8 cellular contexts compared by ENCODE assay signal in the genomic region with DNA sequence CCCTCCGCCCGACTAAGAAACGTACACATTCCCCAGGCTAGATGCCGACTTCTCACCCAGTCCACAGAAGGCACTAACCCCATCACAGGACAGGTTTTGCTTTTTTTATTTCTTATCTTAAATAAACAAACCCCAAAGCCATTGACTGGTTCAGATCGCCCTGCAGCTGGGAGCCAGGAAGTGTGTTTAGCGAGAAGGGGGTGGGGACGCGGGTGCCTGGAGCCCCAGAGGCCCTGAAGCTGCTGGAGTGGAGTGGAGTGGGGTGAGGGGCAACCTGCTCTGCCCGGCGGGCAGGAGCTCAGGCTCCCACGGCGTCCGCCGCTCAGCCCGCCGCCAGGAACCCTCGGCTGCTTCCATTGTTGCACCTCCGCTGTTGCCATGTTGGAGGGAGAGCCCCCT. TPM values are rescaled to one million over a fixed set of nuclear protein-coding genes. Genes with fewer than 3 reads are reported as not detected.
DNase-seq lines count a peak whose midpoint lies in the region; ATAC-seq and TF ChIP-seq lines count a peak whose summit lies in the region.

No MANE protein-coding gene starts in this region.

- CTCF ChIA-PET in BJ (lab: Yijun Ruan, JAX): interaction anchor here (0.6 to 5.7 kb wide), 24 partner anchors 9 to 586 kb away, joined by 3 to 78 read pairs (median 5); no protein-coding TSS in a partner anchor
- CTCF ChIA-PET in naive thymus-derived CD4-positive, alpha-beta T cell (lab: Charles Lee): interaction anchor here (0.6 to 17.9 kb wide), 10 partner anchors 7 to 130 kb away, joined by 3 to 434 read pairs (median 4); partner anchors contain the start of gene MDM4

- peak overlapping the region; percentile 83 to 97 (median 90) for H3K27ac Mint-ChIP-seq in naive thymus-derived CD4-positive, alpha-beta T cell

- H3K9me3 Mint-ChIP-seq in activated T-cell treated with anti-CD3 and anti-CD28 coated beads, Interleukin-2, amount 50 U/mL, for 4 hours: no peaks in the 10 kb centered on the region
- no peaks in the 10 kb centered on the region for H3K9me3 Mint-ChIP-seq in naive thymus-derived CD4-positive, alpha-beta T cell

- no peaks in the 10 kb centered on the region for H3K9me3 ChIP-seq in fibroblast of lung (ENCODE audit: control insufficient read depth, insufficient read depth, low read depth, low read length)
- no peaks in the 10 kb centered on the region for H3K9me3 ChIP-seq in naive thymus-derived CD4-positive, alpha-beta T cell (ENCODE audit: control insufficient read depth in 2 of 3, low read length in 3 of 3)
- H3K9me3 ChIP-seq in upper lobe of right lung: no peaks in the 10 kb centered on the region

- no peaks in the 10 kb centered on the region for H3K79me2 ChIP-seq in fibroblast of lung (ENCODE audit: control insufficient read depth, insufficient read depth, low read length)

- H3K27me3 ChIP-seq in BJ (ENCODE audit: control insufficient read depth, insufficient read depth, low read length) (peaks cover 2% of the 10 kb centered on the region), fibroblast of lung (ENCODE audit: control insufficient read depth, insufficient read depth, low read length) (peaks cover 41% of the 10 kb centered on the region), upper lobe of right lung (no peaks in the 10 kb centered on the region)
- H3K27me3 ChIP-seq in naive thymus-derived CD4-positive, alpha-beta T cell (ENCODE audit: control insufficient read depth in 2 of 2, insufficient read depth in 2 of 2, low read length in 2 of 2): no peaks in the 10 kb centered on the region

- H3K4me2 ChIP-seq in fibroblast of lung (ENCODE audit: extremely low read depth, insufficient read depth, low read length): peak overlapping the region; percentile 93

- intact Hi-C loops in naive thymus-derived CD4-positive, alpha-beta T cell (cut with micrococcal nuclease): loop anchor here (1.0 to 2.0 kb wide), 8 partner anchors 9 to 331 kb away; partner anchors contain the start of genes PPP1R15B (in 2 of the 2) and MDM4 (in 1 of the 2)
- intact Hi-C loops in upper lobe of right lung (cut with DNase I): loop anchor here (5.0 kb wide), 1 partner anchor 47 kb away; no protein-coding TSS in a partner anchor

- peak overlapping the region; percentile 38 for H3K27ac ChIP-seq in fibroblast of lung (ENCODE audit: insufficient read depth, low read length)
- H3K27ac ChIP-seq in naive thymus-derived CD4-positive, alpha-beta T cell (ENCODE audit: low read depth, low read length): peak overlapping the region; percentile 87
- H3K27ac ChIP-seq in upper lobe of right lung: peak overlapping the region; percentile 87

- H2AFZ ChIP-seq in fibroblast of lung (ENCODE audit: low read length): peak overlapping the region; percentile 95

- ATAC-seq in GM18909 (IDR thresholded peaks at IDR 0.05; ENCODE audit: poor library complexity, unreplicated experiment) (peak; percentile 38), HG03175 (IDR thresholded peaks at IDR 0.05; ENCODE audit: unreplicated experiment) (peak; percentile 35), upper lobe of right lung (peak; percentile 83)
- peak; percentile 36 to 51 for ATAC-seq in activated T-cell treated with anti-CD3 and anti-CD28 coated beads, Interleukin-2, amount 50 U/mL, for 4 hours
- peak; percentile 53 for ATAC-seq in naive thymus-derived CD4-positive, alpha-beta T cell

- H3K36me3 Mint-ChIP-seq in activated T-cell treated with anti-CD3 and anti-CD28 coated beads, Interleukin-2, amount 50 U/mL, for 4 hours (ENCODE audit: insufficient read depth): peaks cover 11% of the 10 kb centered on the region
- peaks cover 3 to 14% (median 10%) of the 10 kb centered on the region in 5 donors for H3K36me3 Mint-ChIP-seq in naive thymus-derived CD4-positive, alpha-beta T cell

- POLR2A ChIA-PET in BJ (lab: Charles Lee): interaction anchor here (1.2 kb wide), 1 partner anchor 55 kb away, joined by 3 read pairs; no protein-coding TSS in a partner anchor
- POLR2A ChIA-PET in naive thymus-derived CD4-positive, alpha-beta T cell (lab: Charles Lee): interaction anchor here (0.6 to 3.7 kb wide), 21 partner anchors 9 to 628 kb away, joined by 3 to 35 read pairs (median 5); partner anchors contain the start of genes MDM4 and RBBP5

- no peaks in the 10 kb centered on the region for H3K36me3 ChIP-seq in BJ (ENCODE audit: control insufficient read depth, insufficient read depth, low read length)
- H3K36me3 ChIP-seq in fibroblast of lung (ENCODE audit: control insufficient read depth, insufficient read depth, low read length): no peaks in the 10 kb centered on the region
- H3K36me3 ChIP-seq in naive thymus-derived CD4-positive, alpha-beta T cell (ENCODE audit: control insufficient read depth in 2 of 3, insufficient read depth in 3 of 3, low read length in 3 of 3): peaks cover 0 to 13% (median 0%) of the 10 kb centered on the region in 3 experiments
- no peaks in the 10 kb centered on the region for H3K36me3 ChIP-seq in upper lobe of right lung

- H3K4me3 Mint-ChIP-seq in activated T-cell treated with anti-CD3 and anti-CD28 coated beads, Interleukin-2, amount 50 U/mL, for 4 hours: peak overlapping the region; percentile 94
- H3K4me3 Mint-ChIP-seq in naive thymus-derived CD4-positive, alpha-beta T cell: peak overlapping the region; percentile 89 to 98 (median 95)

- H3K4me3 ChIP-seq in BJ (ENCODE audit: low read depth, low read length) (peak overlapping the region; percentile 64), fibroblast of lung (replicated peaks in 1 of 4; ENCODE audit: control extremely low read depth in 1 of 4, insufficient read depth in 1 of 4, low read depth in 3 of 4, low read length in 4 of 4) (peak overlapping the region; percentile 78 to 82 (median 79)), upper lobe of right lung (peak overlapping the region; percentile 62)
- peak overlapping the region; percentile 84 for H3K4me3 ChIP-seq in naive thymus-derived CD4-positive, alpha-beta T cell (ENCODE audit: low read length)

- H3K4me1 ChIP-seq in fibroblast of lung (ENCODE audit: control insufficient read depth, extremely low read depth, insufficient read depth, low read length) (peaks cover 3% of the 10 kb centered on the region), upper lobe of right lung (peaks cover 36% of the 10 kb centered on the region)
- H3K4me1 ChIP-seq in naive thymus-derived CD4-positive, alpha-beta T cell (ENCODE audit: control insufficient read depth in 2 of 2, insufficient read depth in 2 of 2, low read length in 2 of 2): peaks cover 23 to 32% of the 10 kb centered on the region in 2 donors

- H3K9ac ChIP-seq in fibroblast of lung (ENCODE audit: insufficient read depth, low read length): peak overlapping the region; percentile 46

- H4K20me1 ChIP-seq in fibroblast of lung (ENCODE audit: control insufficient read depth, extremely low read depth, insufficient read depth, low read length): no peaks in the 10 kb centered on the region

- H3K27me3 Mint-ChIP-seq in activated T-cell treated with anti-CD3 and anti-CD28 coated beads, Interleukin-2, amount 50 U/mL, for 4 hours (ENCODE audit: low read depth): no peaks in the 10 kb centered on the region
- peaks cover 0 to 2% (median 0%) of the 10 kb centered on the region in 5 donors for H3K27me3 Mint-ChIP-seq in naive thymus-derived CD4-positive, alpha-beta T cell

- TF ChIP-seq CTCF in BJ (IDR thresholded peaks at IDR 0.05; ENCODE audit: insufficient read depth, low read depth, low read length): no peak
- no peak for TF ChIP-seq CTCF in fibroblast of lung (conservative IDR thresholded peaks at IDR 0.05 in 1 of 2, IDR thresholded peaks at IDR 0.05 in 1 of 2; ENCODE audit: low read depth in 1 of 2, low read length in 2 of 2)
- TF ChIP-seq CTCF in upper lobe of right lung (IDR thresholded peaks at IDR 0.05): no peak

- H3K4me1 Mint-ChIP-seq in activated T-cell treated with anti-CD3 and anti-CD28 coated beads, Interleukin-2, amount 50 U/mL, for 4 hours (ENCODE audit: low read depth): peaks cover 51% of the 10 kb centered on the region
- H3K4me1 Mint-ChIP-seq in naive thymus-derived CD4-positive, alpha-beta T cell: peaks cover 39 to 86% (median 72%) of the 10 kb centered on the region in 7 donors

- DNase-seq in BJ (ENCODE audit: low read depth): no peak
- peak; percentile 25 for DNase-seq in NCI-H774 (lab: John Stamatoyannopoulos, UW)
- no peak for DNase-seq in activated T-cell treated with anti-CD3 and anti-CD28 coated beads, Interleukin-2, amount 50 U/mL, for 4 hours
- DNase-seq in fibroblast of lung (ENCODE audit: low read depth in 2 of 2): peak in 1 of 2 donors; percentile 56
- peak in 7 of 9 donors; percentile 57 to 69 (median 65) for DNase-seq in naive thymus-derived CD4-positive, alpha-beta T cell
- peak; percentile 90 for DNase-seq in upper lobe of right lung

RNA-seq across cellular contexts. Expression of gene PIK3C2B, which starts 0.7 kb away (rescaled TPM):
- polyA plus RNA-seq in BJ (2011; rRNA removed): 5.1 and 7.9 TPM in 2 replicates
- polyA minus RNA-seq in BJ (2011; rRNA and poly(A)+ RNA removed): 10.4 and 12.5 TPM in 2 replicates
- total RNA-seq in activated T-cell treated with anti-CD3 and anti-CD28 coated beads, Interleukin-2, amount 50 U/mL, for 4 hours: 10 to 100 TPM; 13.6 to 18.1 (median 15.6) TPM
- 1.0 and 2.5 TPM in 2 replicates for total RNA-seq in fibroblast of lung
- polyA plus RNA-seq in fibroblast of lung: 1.4 and 2.4 TPM in 2 replicates
- polyA plus RNA-seq in fibroblast of lung (2012): 0.63 and 1.5 TPM in 2 replicates
- 5.3 and 10.8 TPM in 2 replicates for polyA minus RNA-seq in fibroblast of lung (ENCODE audit: low replicate concordance)
- total RNA-seq in naive thymus-derived CD4-positive, alpha-beta T cell: 10 to 100 TPM; 26.8 to 41.9 (median 32.5) TPM
- 1 to 10 TPM; 2.7 to 4.2 TPM for polyA plus RNA-seq in naive thymus-derived CD4-positive, alpha-beta T cell
- 47.3 TPM for total RNA-seq in upper lobe of right lung

RNA-seq across cellular contexts. Expression of gene MDM4, which starts 22.3 kb away (rescaled TPM):
- polyA plus RNA-seq in BJ (2011; rRNA removed) (7.4 and 15.8 TPM in 2 replicates), fibroblast of lung (14.2 and 23.6 TPM in 2 replicates)
- 19.5 and 26.1 TPM in 2 replicates for polyA minus RNA-seq in BJ (2011; rRNA and poly(A)+ RNA removed)
- total RNA-seq in activated T-cell treated with anti-CD3 and anti-CD28 coated beads, Interleukin-2, amount 50 U/mL, for 4 hours: 10 to 100 TPM; 57.4 to 70.3 (median 66.0) TPM
- total RNA-seq in fibroblast of lung (29.5 and 41.0 TPM in 2 replicates), upper lobe of right lung (84.5 TPM)
- 5.3 and 5.7 TPM in 2 replicates for polyA plus RNA-seq in fibroblast of lung (2012)
- 13.2 and 14.6 TPM in 2 replicates for polyA minus RNA-seq in fibroblast of lung (ENCODE audit: low replicate concordance)
- 100 to 1,000 TPM; 107 to 278 (median 268) TPM for total RNA-seq in naive thymus-derived CD4-positive, alpha-beta T cell
- 10 to 100 TPM; 19.1 to 21.1 TPM for polyA plus RNA-seq in naive thymus-derived CD4-positive, alpha-beta T cell

Comparison
In these comparisons a context has a peak if more than half of its experiments do, and no peak if none do; other contexts are left out.
1. DNase-seq: peak in NCI-H774 (single experiment), naive thymus-derived CD4-positive, alpha-beta T cell (7 of 9) and upper lobe of right lung (single experiment); none in BJ (single experiment) and activated T-cell treated with anti-CD3 and anti-CD28 coated beads, Interleukin-2, amount 50 U/mL, for 4 hours (single experiment).
2. Peak in every context shown above with its lines, with median percentiles within 50 percentile points of each other: H3K4me3 ChIP-seq, ATAC-seq and H3K27ac ChIP-seq.